Comparison of ENCODE assay signal across 8 cellular contexts in the genomic region with DNA sequence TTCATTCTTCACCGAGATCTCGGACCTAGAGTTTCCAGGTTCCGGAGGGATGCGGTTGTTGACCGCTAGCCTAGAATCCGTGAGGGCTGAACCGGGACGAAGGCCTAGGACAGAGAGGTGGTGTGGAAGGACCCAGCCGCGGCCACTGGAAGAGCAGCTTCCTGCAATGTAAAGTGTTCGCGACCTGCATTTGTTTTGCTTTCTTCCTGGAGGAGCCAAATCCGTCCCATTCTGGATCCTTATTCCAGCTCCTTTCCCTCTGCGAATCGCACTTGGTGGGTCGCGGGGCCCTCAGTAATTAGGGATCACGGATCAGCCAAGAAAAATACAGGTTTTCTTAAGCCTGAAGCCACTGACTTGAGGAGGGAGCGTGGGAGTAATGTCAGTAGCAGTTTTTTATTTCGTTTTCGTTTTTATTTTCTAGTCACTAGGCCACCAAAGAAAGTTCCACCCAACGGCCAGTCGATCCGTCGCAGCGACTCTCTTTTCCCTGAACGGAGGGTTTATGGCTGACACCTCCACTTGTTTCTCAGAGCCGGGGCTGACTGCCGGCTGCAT. TPM values are rescaled to one million over a fixed set of nuclear protein-coding genes. Genes with fewer than 3 reads are reported as not detected.
DNase-seq lines count a peak whose midpoint lies in the region; ATAC-seq and TF ChIP-seq lines count a peak whose summit lies in the region.

No MANE protein-coding gene starts in this region.

- no peak for TF ChIP-seq POLR2A in spleen (IDR thresholded peaks at IDR 0.05)

- H3K9me3 ChIP-seq in SJCRH30 (replicated peaks) (no peaks in the 10 kb centered on the region), spleen (peaks cover 0 to 9% (median 0%) of the 10 kb centered on the region in 8 donors)

- peak overlapping the region; percentile 50 for H3K4me3 ChIP-seq in SJCRH30
- peak overlapping the region; percentile 80 for H3K4me3 ChIP-seq in fibroblast of pulmonary artery (replicated peaks; ENCODE audit: low read depth, low read length)
- peak overlapping the region; percentile 54 to 71 (median 62) for H3K4me3 ChIP-seq in spleen

- H3K27me3 ChIP-seq in SJCRH30 (no peaks in the 10 kb centered on the region), spleen (replicated peaks in 1 of 7) (peaks cover 0 to 6% (median 0%) of the 10 kb centered on the region in 7 donors)

- H3K27ac ChIP-seq in SJCRH30 (no peak overlapping the region), spleen (peak overlapping the region; percentile 97 to 100 (median 100))

- 8 to 12% (median 10%) methylated on average over 29 of the region's 29 CpGs for WGBS in spleen, 5 donors

- DNase-seq in activated CD4-positive, alpha-beta T cell treated with anti-CD3 and anti-CD28 coated beads, Interleukin-2, amount 50 U/mL, for 1 hour, result peak; percentile 12
- no peak for DNase-seq in activated CD4-positive, alpha-beta T cell treated with anti-CD3 and anti-CD28 coated beads for 48 hours
- DNase-seq in SJCRH30 (no peak), fibroblast of pulmonary artery (ENCODE audit: low read depth) (no peak), spleen (peak; percentile 86), NCI-H1436 (lab: John Stamatoyannopoulos, UW) (no peak), NCI-H526 treated with DMSO at 0.1 percent for 48 hours (lab: John Stamatoyannopoulos, UW) (no peak)

- H3K4me1 ChIP-seq in SJCRH30, result no peaks in the 10 kb centered on the region
- H3K4me1 ChIP-seq in spleen, result peaks cover 19 to 68% (median 53%) of the 10 kb centered on the region in 6 donors

- no peaks in the 10 kb centered on the region for H3K36me3 ChIP-seq in SJCRH30
- no peaks in the 10 kb centered on the region for H3K36me3 ChIP-seq in spleen

- intact Hi-C loops in spleen (cut with DNase I; ENCODE audit: low total_unique reads), result loop anchor here (10.0 kb wide), 1 partner anchor 77 kb away; no protein-coding TSS in a partner anchor

- no peak for TF ChIP-seq CTCF in fibroblast of pulmonary artery (IDR thresholded peaks at IDR 0.05; ENCODE audit: low read length, missing control alignments)
- TF ChIP-seq CTCF in spleen (IDR thresholded peaks at IDR 0.05 in 8 of 11, conservative IDR thresholded peaks at IDR 0.05 in 3 of 11), result no peak

- ATAC-seq in HG02763 (IDR thresholded peaks at IDR 0.05; ENCODE audit: unreplicated experiment), result peak; percentile 32

RNA-seq across cellular contexts. Expression of a gene that starts 48.6 kb away (rescaled TPM):
- 3.3 and 3.5 TPM in 2 replicates for total RNA-seq in SJCRH30 (2014; rRNA removed; shearing (Covaris generic))
- 10 to 100 TPM; 10.0 to 27.2 (median 16.4) TPM for total RNA-seq in spleen
- polyA plus RNA-seq in spleen, result 10 to 100 TPM; 28.9 to 44.5 (median 36.5) TPM

Comparison
In these comparisons a context has a peak if more than half of its experiments do, and no peak if none do; other contexts are left out.
1. DNase-seq: peak in activated CD4-positive, alpha-beta T cell treated with anti-CD3 and anti-CD28 coated beads, Interleukin-2, amount 50 U/mL, for 1 hour (single experiment) and spleen (single experiment); none in activated CD4-positive, alpha-beta T cell treated with anti-CD3 and anti-CD28 coated beads for 48 hours (single experiment), SJCRH30 (0 of 2), fibroblast of pulmonary artery (single experiment), NCI-H1436 (single experiment) and NCI-H526 treated with DMSO at 0.1 percent for 48 hours (single experiment).
2. Peak in every context shown above with its lines, with median percentiles within 50 percentile points of each other: H3K4me3 ChIP-seq.